In the genomic region with DNA sequence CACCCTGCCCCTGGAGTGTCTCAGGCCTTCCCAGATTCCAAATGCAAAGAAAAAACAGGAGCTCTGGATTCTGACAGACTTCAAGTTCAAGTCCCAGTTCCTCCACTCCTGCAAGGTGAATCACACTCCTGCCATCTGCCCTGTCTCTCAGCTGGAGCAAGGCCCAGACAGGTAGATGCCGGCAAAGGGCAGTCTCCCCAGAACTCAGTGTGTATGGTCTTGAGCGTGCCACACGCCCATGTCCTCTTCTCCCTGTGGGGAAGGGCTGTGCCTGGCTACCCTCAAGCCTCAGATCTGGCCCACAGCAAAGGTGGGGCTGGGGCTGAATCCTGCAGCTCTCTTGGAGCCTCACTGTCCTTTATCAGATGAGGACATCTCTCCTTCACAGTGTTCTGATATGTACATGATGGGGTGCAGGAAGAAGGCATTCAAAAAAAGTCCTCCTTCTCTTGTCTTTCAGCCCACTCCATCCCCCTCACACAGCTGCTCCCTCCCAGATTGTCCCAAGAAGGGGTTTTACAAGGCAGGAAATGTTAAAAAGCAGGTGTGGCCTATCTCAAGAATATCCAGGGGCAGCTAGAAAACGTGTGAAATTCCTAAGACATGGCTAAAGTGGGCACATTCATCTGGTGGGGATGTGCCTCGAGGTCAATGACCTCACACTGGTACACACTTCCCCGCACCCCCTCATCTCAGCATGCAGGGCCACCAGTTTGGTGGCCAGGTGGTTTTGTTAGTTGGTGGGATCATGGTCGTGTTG, we compare ENCODE assay signal across 22 cellular contexts. TPM values are rescaled to one million over a fixed set of nuclear protein-coding genes. Genes with fewer than 3 reads are reported as not detected.
A peak's percentile ranks its signal among the peaks of the same experiment; 100 is the strongest.
DNase-seq lines count a peak whose midpoint lies in the region; ATAC-seq and TF ChIP-seq lines count a peak whose summit lies in the region.
"Had no signal": no experiment of that assay in that cellular context is flagged by ENCODE, and none has a peak within 500 bp of the region (broad histone marks: within the 10 kb centered on the region; RNA-seq: fewer than 3 reads in every experiment).

No MANE protein-coding gene starts in this region.

- no peak overlapping the region for H4K5ac ChIP-seq in mesendoderm (ENCODE audit: low read length)

- H2AK5ac ChIP-seq in mesendoderm (ENCODE audit: low read length) = no peak overlapping the region

- H3K23ac ChIP-seq in mesendoderm (ENCODE audit: low read length) = no peak overlapping the region

- H3K4me2 ChIP-seq in mesendoderm (ENCODE audit: low read length) = no peak overlapping the region
- H3K4me2 ChIP-seq: GM23338 had no signal

- H3K27me3 ChIP-seq in mesendoderm (ENCODE audit: insufficient read depth, low read length, poor library complexity) (no peaks in the 10 kb centered on the region), BE2C (no peaks in the 10 kb centered on the region)

- H3K4me3 ChIP-seq in mesendoderm (ENCODE audit: low read length) = no peak overlapping the region
- no peak overlapping the region for H3K4me3 ChIP-seq in BE2C (ENCODE audit: low read depth, low read length)
- H3K4me3 ChIP-seq: GM12878, GM23338, K562 had no signal

- no peak for ATAC-seq in activated CD8-positive, alpha-beta T cell treated with anti-CD3 and anti-CD28 coated beads, Interleukin-2, amount 10 ng/mL, durations not matched to agents 7 days and 5 days
- ATAC-seq in activated CD8-positive, alpha-beta T cell treated with anti-CD3 and anti-CD28 coated beads for 36 hours = no peak
- no peak for ATAC-seq in activated T-helper 17 cell treated with anti-CD3 and anti-CD28 coated beads, Interleukin-2, amount 50 U/mL, for 72 hours (replicated peaks)
- ATAC-seq in stimulated activated effector memory CD8-positive, alpha-beta T cell treated with anti-CD3 and anti-CD28 coated beads, Interleukin-12 subunit alpha, Interleukin-12 subunit beta, amount 100 ng/mL, for 72 hours = no peak
- ATAC-seq: GM12878, GM23338, HCT116, K562 had no signal

- peak overlapping the region; percentile 79 for H3K27ac ChIP-seq in mesendoderm (ENCODE audit: low read depth, low read length)
- H3K27ac ChIP-seq: 22Rv1 had no signal

- H3K36me3 Mint-ChIP-seq in activated CD8-positive, alpha-beta T cell treated with anti-CD3 and anti-CD28 coated beads, Interleukin-2, amount 10 ng/mL, durations not matched to agents 7 days and 5 days (ENCODE audit: low read depth) = peaks cover 18% of the 10 kb centered on the region
- peaks cover 4% of the 10 kb centered on the region for H3K36me3 Mint-ChIP-seq in activated CD8-positive, alpha-beta T cell treated with anti-CD3 and anti-CD28 coated beads for 36 hours (ENCODE audit: low read depth)
- peaks cover 48% of the 10 kb centered on the region for H3K36me3 Mint-ChIP-seq in activated T-helper 17 cell treated with anti-CD3 and anti-CD28 coated beads, Interleukin-2, amount 50 U/mL, for 72 hours (ENCODE audit: low read depth)
- peaks cover 43% of the 10 kb centered on the region for H3K36me3 Mint-ChIP-seq in stimulated activated effector memory CD8-positive, alpha-beta T cell treated with anti-CD3 and anti-CD28 coated beads, Interleukin-12 subunit alpha, Interleukin-12 subunit beta, amount 100 ng/mL, for 72 hours

- H3K9ac ChIP-seq in mesendoderm (ENCODE audit: low read length) = no peak overlapping the region

- H3K27ac Mint-ChIP-seq in activated CD8-positive, alpha-beta T cell treated with anti-CD3 and anti-CD28 coated beads, Interleukin-2, amount 10 ng/mL, durations not matched to agents 7 days and 5 days = peak overlapping the region; percentile 52
- no peak overlapping the region for H3K27ac Mint-ChIP-seq in activated CD8-positive, alpha-beta T cell treated with anti-CD3 and anti-CD28 coated beads for 36 hours
- peak overlapping the region; percentile 25 for H3K27ac Mint-ChIP-seq in activated T-helper 17 cell treated with anti-CD3 and anti-CD28 coated beads, Interleukin-2, amount 50 U/mL, for 72 hours
- peak overlapping the region; percentile 52 for H3K27ac Mint-ChIP-seq in stimulated activated effector memory CD8-positive, alpha-beta T cell treated with anti-CD3 and anti-CD28 coated beads, Interleukin-12 subunit alpha, Interleukin-12 subunit beta, amount 100 ng/mL, for 72 hours
- H3K27ac Mint-ChIP-seq: CD4-positive, alpha-beta T cell had no signal

- peak overlapping the region; percentile 22 for H2BK5ac ChIP-seq in mesendoderm (ENCODE audit: low read length)

- peak overlapping the region; percentile 58 for H3K56ac ChIP-seq in mesendoderm (ENCODE audit: low read length)

- H3K9me3 ChIP-seq in BE2C = no peaks in the 10 kb centered on the region
- H3K9me3 ChIP-seq: Caco-2 had no signal

- H3K79me2 ChIP-seq in mesendoderm (ENCODE audit: control insufficient read depth, insufficient read depth, low read length) = no peaks in the 10 kb centered on the region

- CTCF ChIA-PET in activated CD8-positive, alpha-beta T cell treated with anti-CD3 and anti-CD28 coated beads, Interleukin-2, amount 10 ng/mL, durations not matched to agents 7 days and 5 days (lab: Charles Lee) = no interaction called here
- CTCF ChIA-PET in activated CD8-positive, alpha-beta T cell treated with anti-CD3 and anti-CD28 coated beads for 36 hours (lab: Charles Lee) = interaction anchor here (0.7 kb wide), 1 partner anchor 149 kb away, joined by 3 read pairs; no protein-coding TSS in a partner anchor

- no peak overlapping the region for H3K4me3 Mint-ChIP-seq in activated CD8-positive, alpha-beta T cell treated with anti-CD3 and anti-CD28 coated beads, Interleukin-2, amount 10 ng/mL, durations not matched to agents 7 days and 5 days
- H3K4me3 Mint-ChIP-seq in activated CD8-positive, alpha-beta T cell treated with anti-CD3 and anti-CD28 coated beads for 36 hours = no peak overlapping the region
- no peak overlapping the region for H3K4me3 Mint-ChIP-seq in activated T-helper 17 cell treated with anti-CD3 and anti-CD28 coated beads, Interleukin-2, amount 50 U/mL, for 72 hours
- H3K4me3 Mint-ChIP-seq in stimulated activated effector memory CD8-positive, alpha-beta T cell treated with anti-CD3 and anti-CD28 coated beads, Interleukin-12 subunit alpha, Interleukin-12 subunit beta, amount 100 ng/mL, for 72 hours = no peak overlapping the region
- H3K4me3 Mint-ChIP-seq: CD4-positive, alpha-beta T cell; GM23338 had no signal

- no CpG with 5 or more reads among the region's 7 CpGs for WGBS in mesendoderm (ENCODE audit: extremely low coverage, insufficient coverage, low lambda C conversion rate)

- no peak overlapping the region for H2BK120ac ChIP-seq in mesendoderm (ENCODE audit: low read depth, low read length)

- H3K4ac ChIP-seq in mesendoderm (ENCODE audit: low read depth, low read length) = peak overlapping the region; percentile 4

- no peaks in the 10 kb centered on the region for H3K27me3 Mint-ChIP-seq in activated CD8-positive, alpha-beta T cell treated with anti-CD3 and anti-CD28 coated beads, Interleukin-2, amount 10 ng/mL, durations not matched to agents 7 days and 5 days (ENCODE audit: low read depth)
- H3K27me3 Mint-ChIP-seq in activated CD8-positive, alpha-beta T cell treated with anti-CD3 and anti-CD28 coated beads for 36 hours = no peaks in the 10 kb centered on the region
- H3K27me3 Mint-ChIP-seq in activated T-helper 17 cell treated with anti-CD3 and anti-CD28 coated beads, Interleukin-2, amount 50 U/mL, for 72 hours = no peaks in the 10 kb centered on the region
- H3K27me3 Mint-ChIP-seq: CD4-positive, alpha-beta T cell had no signal

- POLR2A ChIA-PET in activated CD8-positive, alpha-beta T cell treated with anti-CD3 and anti-CD28 coated beads, Interleukin-2, amount 10 ng/mL, durations not matched to agents 7 days and 5 days (lab: Charles Lee) = no interaction called here
- POLR2A ChIA-PET in activated CD8-positive, alpha-beta T cell treated with anti-CD3 and anti-CD28 coated beads for 36 hours (lab: Charles Lee) = interaction anchor here (0.9 to 1.4 kb wide), 2 partner anchors 14 to 69 kb away, joined by 3 read pairs; no protein-coding TSS in a partner anchor

- H3K36me3 ChIP-seq in mesendoderm (ENCODE audit: control insufficient read depth, insufficient read depth, low read length) (peaks cover 16% of the 10 kb centered on the region), BE2C (peaks cover 24% of the 10 kb centered on the region)

- peaks cover 2% of the 10 kb centered on the region for H3K79me1 ChIP-seq in mesendoderm (ENCODE audit: low read length)

- DNase-seq in activated CD8-positive, alpha-beta T cell treated with anti-CD3 and anti-CD28 coated beads, Interleukin-2, amount 10 ng/mL, durations not matched to agents 7 days and 5 days = no peak
- DNase-seq in activated CD8-positive, alpha-beta T cell treated with anti-CD3 and anti-CD28 coated beads for 36 hours = no peak
- DNase-seq in mesendoderm (peak; percentile 89), BE2C (no peak), HCEC 1CT (no peak), CD1c-positive myeloid dendritic cell (ENCODE audit: extremely low spot score) (no peak)
- no peak for DNase-seq in stimulated activated effector memory CD8-positive, alpha-beta T cell treated with anti-CD3 and anti-CD28 coated beads, Interleukin-12 subunit alpha, Interleukin-12 subunit beta, amount 100 ng/mL, for 72 hours (ENCODE audit: low spot score in 2 of 2)
- DNase-seq: Caco-2; CD4-positive, alpha-beta T cell; DMS153; NCI-H187; NCI-H2107; NCI-H2227 treated with DMSO at 0.1 percent for 48 hours; NCI-H510A treated with DMSO at 0.1 percent for 48 hours; NCI-H774; Right ventricle myocardium superior had no signal

- intact Hi-C loops in activated CD8-positive, alpha-beta T cell treated with anti-CD3 and anti-CD28 coated beads for 36 hours (cut with micrococcal nuclease) = no loop called here

- H4K8ac ChIP-seq in mesendoderm (ENCODE audit: low read depth, low read length) = no peak overlapping the region

- H3K18ac ChIP-seq in mesendoderm (ENCODE audit: low read length) = peak overlapping the region; percentile 2

- peaks cover 21% of the 10 kb centered on the region for H3K4me1 Mint-ChIP-seq in activated CD8-positive, alpha-beta T cell treated with anti-CD3 and anti-CD28 coated beads, Interleukin-2, amount 10 ng/mL, durations not matched to agents 7 days and 5 days (ENCODE audit: low read depth)
- H3K4me1 Mint-ChIP-seq in activated CD8-positive, alpha-beta T cell treated with anti-CD3 and anti-CD28 coated beads for 36 hours (ENCODE audit: low read depth) = peaks cover 10% of the 10 kb centered on the region
- H3K4me1 Mint-ChIP-seq in activated T-helper 17 cell treated with anti-CD3 and anti-CD28 coated beads, Interleukin-2, amount 50 U/mL, for 72 hours = peaks cover 17% of the 10 kb centered on the region
- H3K4me1 Mint-ChIP-seq in stimulated activated effector memory CD8-positive, alpha-beta T cell treated with anti-CD3 and anti-CD28 coated beads, Interleukin-12 subunit alpha, Interleukin-12 subunit beta, amount 100 ng/mL, for 72 hours = peaks cover 20% of the 10 kb centered on the region

- peaks cover 11% of the 10 kb centered on the region for H3K4me1 ChIP-seq in mesendoderm (ENCODE audit: control insufficient read depth, low read depth, low read length)
- H3K4me1 ChIP-seq in BE2C = no peaks in the 10 kb centered on the region

- H3K9me3 Mint-ChIP-seq in activated CD8-positive, alpha-beta T cell treated with anti-CD3 and anti-CD28 coated beads, Interleukin-2, amount 10 ng/mL, durations not matched to agents 7 days and 5 days (ENCODE audit: insufficient read depth) = no peaks in the 10 kb centered on the region
- no peaks in the 10 kb centered on the region for H3K9me3 Mint-ChIP-seq in activated CD8-positive, alpha-beta T cell treated with anti-CD3 and anti-CD28 coated beads for 36 hours
- no peaks in the 10 kb centered on the region for H3K9me3 Mint-ChIP-seq in activated T-helper 17 cell treated with anti-CD3 and anti-CD28 coated beads, Interleukin-2, amount 50 U/mL, for 72 hours
- H3K9me3 Mint-ChIP-seq in stimulated activated effector memory CD8-positive, alpha-beta T cell treated with anti-CD3 and anti-CD28 coated beads, Interleukin-12 subunit alpha, Interleukin-12 subunit beta, amount 100 ng/mL, for 72 hours = no peaks in the 10 kb centered on the region
- H3K9me3 Mint-ChIP-seq: CD4-positive, alpha-beta T cell; GM23338 had no signal

- no peak for TF ChIP-seq CTCF in activated CD8-positive, alpha-beta T cell treated with anti-CD3 and anti-CD28 coated beads for 36 hours (IDR thresholded peaks at IDR 0.05)
- TF ChIP-seq CTCF in BE2C (IDR thresholded peaks at IDR 0.05; ENCODE audit: low read depth, low read length) = no peak

- H2BK15ac ChIP-seq in mesendoderm (replicated peaks; ENCODE audit: low read depth) = no peak overlapping the region

RNA-seq across cellular contexts. Expression of a gene that starts 27.7 kb away (rescaled TPM):
- 10 to 100 TPM; 35.8 to 36.7 TPM for total RNA-seq in activated CD8-positive, alpha-beta T cell treated with anti-CD3 and anti-CD28 coated beads, Interleukin-2, amount 10 ng/mL, durations not matched to agents 7 days and 5 days
- 10 to 100 TPM; 27.1 to 27.2 TPM for total RNA-seq in activated CD8-positive, alpha-beta T cell treated with anti-CD3 and anti-CD28 coated beads for 36 hours
- 10 to 100 TPM; 32.0 to 32.8 TPM for total RNA-seq in activated T-helper 17 cell treated with anti-CD3 and anti-CD28 coated beads, Interleukin-2, amount 50 U/mL, for 72 hours
- 8.0 TPM for polyA plus RNA-seq in mesendoderm (2013, experiment 1 of 2)
- polyA plus RNA-seq in mesendoderm (2013, experiment 2 of 2) = 8.5 TPM
- polyA plus RNA-seq in BE2C (2012; ENCODE audit: insufficient read depth, insufficient read length, low read depth) = 14.9 TPM
